In genomic region chr16:20900299-20901067, GRCh38 we compare ENCODE assay signal across 8 cellular contexts. TPM values are rescaled to one million over a fixed set of nuclear protein-coding genes. Genes with fewer than 3 reads are reported as not detected.
DNase-seq lines count a peak whose midpoint lies in the region; ATAC-seq and TF ChIP-seq lines count a peak whose summit lies in the region.

TSS of gene DCUN1D3 (minus strand) at chr16:20900358. CDS start at chr16:20862538, 37,820 bp downstream.
TSS of gene LYRM1 (plus strand) at chr16:20900771. CDS start at chr16:20915556, 14,785 bp downstream.

- TF ChIP-seq CTCF in SU-DHL-6 (IDR thresholded peaks at IDR 0.05; ENCODE audit: insufficient read depth, low read length, poor library complexity, severe bottlenecking): no peak
- TF ChIP-seq CTCF in ovary (IDR thresholded peaks at IDR 0.05): no peak
- no peak for TF ChIP-seq CTCF in thyroid gland (IDR thresholded peaks at IDR 0.05)

- peak within 1 kb of the TSS; percentile 71 for H3K27ac ChIP-seq in SU-DHL-6 (ENCODE audit: low read depth, low read length)
- H3K27ac ChIP-seq in ovary: peak within 1 kb of the TSS; percentile 87 to 96
- H3K27ac ChIP-seq in thyroid gland: peak within 1 kb of the TSS; percentile 92 to 97 (median 95)

- H3K9me3 ChIP-seq in SU-DHL-6 (ENCODE audit: insufficient read depth, low read length): no peaks in the 10 kb centered on the region
- no peaks in the 10 kb centered on the region for H3K9me3 ChIP-seq in ovary
- no peaks in the 10 kb centered on the region for H3K9me3 ChIP-seq in thyroid gland

- peaks cover 9% of the 10 kb centered on the region for H3K4me1 ChIP-seq in ovary (ENCODE audit: insufficient read depth)
- H3K4me1 ChIP-seq in thyroid gland: peaks cover 15 to 50% of the 10 kb centered on the region in 2 donors

- H3K27me3 ChIP-seq in SU-DHL-6 (ENCODE audit: low read length): no peaks in the 10 kb centered on the region
- no peaks in the 10 kb centered on the region for H3K27me3 ChIP-seq in ovary
- no peaks in the 10 kb centered on the region for H3K27me3 ChIP-seq in thyroid gland

- WGBS in ovary, 3 donors: 0 to 1% (median 0%) methylated on average over 61 to 62 of the region's 62 CpGs
- WGBS in thyroid gland, 2 donors: 0 to 1% methylated on average over 31 to 55 of the region's 62 CpGs

- H3K27ac Mint-ChIP-seq in activated naive CD8-positive, alpha-beta T cell treated with anti-CD3 and anti-CD28 coated beads, Interleukin-2, amount 10 ng/mL, durations not matched to agents 7 days and 5 days: peak within 1 kb of the TSS; percentile 99

- no peaks in the 10 kb centered on the region for H3K27me3 Mint-ChIP-seq in activated naive CD8-positive, alpha-beta T cell treated with anti-CD3 and anti-CD28 coated beads, Interleukin-2, amount 10 ng/mL, durations not matched to agents 7 days and 5 days

- peak within 1 kb of the TSS; percentile 71 for H2AFZ ChIP-seq in SU-DHL-6 (ENCODE audit: low read depth, low read length, severe bottlenecking)

- peak within 1 kb of the TSS; percentile 95 for H3K4me3 Mint-ChIP-seq in activated naive CD8-positive, alpha-beta T cell treated with anti-CD3 and anti-CD28 coated beads, Interleukin-2, amount 10 ng/mL, durations not matched to agents 7 days and 5 days

- peaks cover 25% of the 10 kb centered on the region for H3K79me2 ChIP-seq in SU-DHL-6 (ENCODE audit: insufficient read depth, low read length)

- H3K9me2 ChIP-seq in SU-DHL-6 (replicated peaks; ENCODE audit: insufficient read depth, low read length): no peaks in the 10 kb centered on the region

- peaks cover 17% of the 10 kb centered on the region for H3F3A ChIP-seq in SU-DHL-6 (ENCODE audit: insufficient read depth)

- DNase-seq in NCI-H128 (lab: John Stamatoyannopoulos, UW; ENCODE audit: unreplicated experiment) (peak; percentile 78), Right ventricle myocardium inferior (ENCODE audit: missing footprints) (peak; percentile 98), ovary (peak; percentile 97 to 98 (median 98)), thyroid gland (peak; percentile 97 to 98)
- DNase-seq in activated naive CD8-positive, alpha-beta T cell treated with anti-CD3 and anti-CD28 coated beads, Interleukin-2, amount 10 ng/mL, durations not matched to agents 7 days and 5 days: peak; percentile 87

- peak within 1 kb of the TSS; percentile 74 for H3K9ac ChIP-seq in SU-DHL-6 (ENCODE audit: low read length)

- intact Hi-C loops in Right ventricle myocardium inferior (cut with DNase I): loop anchor here (1.0 to 5.0 kb wide), 2 partner anchors 33 to 49 kb away; no protein-coding TSS in a partner anchor
- intact Hi-C loops in ovary (cut with DNase I): loop anchor here in 2 of 4 donors (5.0 kb wide), 1 partner anchor 48 kb away; no protein-coding TSS in a partner anchor
- intact Hi-C loops in thyroid gland (cut with DNase I): loop anchor here (10.0 kb wide), 1 partner anchor 46 kb away; no protein-coding TSS in a partner anchor

- H3K36me3 Mint-ChIP-seq in activated naive CD8-positive, alpha-beta T cell treated with anti-CD3 and anti-CD28 coated beads, Interleukin-2, amount 10 ng/mL, durations not matched to agents 7 days and 5 days: peaks cover 43% of the 10 kb centered on the region

- TF ChIP-seq EP300 in ovary (IDR thresholded peaks at IDR 0.05): peak; percentile 47

- peak; percentile 67 for ATAC-seq in HG02623 (IDR thresholded peaks at IDR 0.05; ENCODE audit: unreplicated experiment)
- ATAC-seq in activated naive CD8-positive, alpha-beta T cell treated with anti-CD3 and anti-CD28 coated beads, Interleukin-2, amount 10 ng/mL, durations not matched to agents 7 days and 5 days (ENCODE audit: low read depth): peak; percentile 78
- peak; percentile 94 for ATAC-seq in Right ventricle myocardium inferior

- peak; percentile 92 for TF ChIP-seq POLR2A in ovary (IDR thresholded peaks at IDR 0.05)
- peak; percentile 68 to 90 for TF ChIP-seq POLR2A in thyroid gland (IDR thresholded peaks at IDR 0.05)

- no peaks in the 10 kb centered on the region for H3K9me3 Mint-ChIP-seq in activated naive CD8-positive, alpha-beta T cell treated with anti-CD3 and anti-CD28 coated beads, Interleukin-2, amount 10 ng/mL, durations not matched to agents 7 days and 5 days

- peak within 1 kb of the TSS; percentile 62 for H3K4me2 ChIP-seq in SU-DHL-6 (ENCODE audit: low read depth, low read length, poor library complexity, severe bottlenecking)

- H3K4me3 ChIP-seq in GM08714 (ENCODE audit: low read length) (peak within 1 kb of the TSS; percentile 89), SU-DHL-6 (ENCODE audit: insufficient read depth, low read length, poor library complexity, severe bottlenecking) (peak within 1 kb of the TSS; percentile 65), ovary (peak within 1 kb of the TSS; percentile 83), thyroid gland (replicated peaks in 1 of 3) (peak within 1 kb of the TSS; percentile 60 to 89 (median 63))

- POLR2A ChIA-PET in activated naive CD8-positive, alpha-beta T cell treated with anti-CD3 and anti-CD28 coated beads, Interleukin-2, amount 10 ng/mL, durations not matched to agents 7 days and 5 days (lab: Charles Lee): interaction anchor here (1.1 to 3.5 kb wide), 11 partner anchors 10 to 145 kb away, joined by 3 to 51 read pairs (median 6); partner anchors contain the start of genes ERI2 and REXO5

- H3K36me3 ChIP-seq in SU-DHL-6 (ENCODE audit: low read length): no peaks in the 10 kb centered on the region
- H3K36me3 ChIP-seq in ovary: no peaks in the 10 kb centered on the region
- peaks cover 5 to 7% of the 10 kb centered on the region in 2 donors for H3K36me3 ChIP-seq in thyroid gland

- peaks cover 72% of the 10 kb centered on the region for H3K4me1 Mint-ChIP-seq in activated naive CD8-positive, alpha-beta T cell treated with anti-CD3 and anti-CD28 coated beads, Interleukin-2, amount 10 ng/mL, durations not matched to agents 7 days and 5 days

- no peaks in the 10 kb centered on the region for H4K20me1 ChIP-seq in SU-DHL-6 (ENCODE audit: low read depth, low read length)

RNA-seq across cellular contexts. Expression of gene DCUN1D3, which starts in this region (rescaled TPM):
- total RNA-seq in activated naive CD8-positive, alpha-beta T cell treated with anti-CD3 and anti-CD28 coated beads, Interleukin-2, amount 10 ng/mL, durations not matched to agents 7 days and 5 days: 10 to 100 TPM; 12.0 to 13.1 TPM
- 15.8 TPM for total RNA-seq in Right ventricle myocardium inferior
- 10 to 100 TPM in 6 of 7 donors, 1 to 10 TPM in 1; 7.3 to 18.2 (median 14.7) TPM for total RNA-seq in ovary
- 1 to 10 TPM; 2.6 to 7.7 TPM for polyA plus RNA-seq in ovary
- 10 to 100 TPM; 10.3 to 13.7 (median 11.8) TPM for total RNA-seq in thyroid gland

RNA-seq across cellular contexts. Expression of gene LYRM1, which starts in this region (rescaled TPM):
- 10 to 100 TPM; 24.9 to 26.9 TPM for total RNA-seq in activated naive CD8-positive, alpha-beta T cell treated with anti-CD3 and anti-CD28 coated beads, Interleukin-2, amount 10 ng/mL, durations not matched to agents 7 days and 5 days
- total RNA-seq in Right ventricle myocardium inferior (58.1 TPM), ovary (10 to 100 TPM; 31.6 to 53.4 (median 42.0) TPM), thyroid gland (10 to 100 TPM; 32.8 to 43.7 (median 41.0) TPM)
- 10 to 100 TPM; 52.4 to 64.5 TPM for polyA plus RNA-seq in ovary

Comparison
In these comparisons a context has a peak if more than half of its experiments do, and no peak if none do; other contexts are left out.
1. Peak in every context shown above with its lines: DNase-seq, ATAC-seq, H3K4me3 ChIP-seq and H3K27ac ChIP-seq.